9 cellular contexts compared by ENCODE assay signal in genomic region chr6:25961619-25962367, GRCh38. TPM values are rescaled to one million over a fixed set of nuclear protein-coding genes. Genes with fewer than 3 reads are reported as not detected.
DNase-seq lines count a peak whose midpoint lies in the region; ATAC-seq and TF ChIP-seq lines count a peak whose summit lies in the region.
"Had no signal": no experiment of that assay in that cellular context is flagged by ENCODE, and none has a peak within 500 bp of the region (broad histone marks: within the 10 kb centered on the region; RNA-seq: fewer than 3 reads in every experiment).

No MANE protein-coding gene starts in this region.

- H3K4me3 ChIP-seq in cardiac fibroblast (replicated peaks in 1 of 2; ENCODE audit: low read depth in 2 of 2, low read length in 2 of 2): peak overlapping the region; percentile 59 to 71

- ATAC-seq in CD4-positive, alpha-beta T cell (ENCODE audit: poor library complexity): no peak
- ATAC-seq in natural killer cell: no peak

- CTCF ChIA-PET in CD4-positive, alpha-beta T cell (lab: Charles Lee): interaction anchor here (0.8 to 3.4 kb wide), 6 partner anchors 23 to 1557 kb away, joined by 3 to 33 read pairs (median 3); no protein-coding TSS in a partner anchor
- CTCF ChIA-PET in HEK293T (lab: Yijun Ruan, JAX): no interaction called here

- POLR2A ChIA-PET in CD4-positive, alpha-beta T cell (lab: Charles Lee): interaction anchor here (0.6 to 4.5 kb wide), 22 partner anchors 15 to 1932 kb away, joined by 3 to 48 read pairs (median 4); a partner anchor contains a TSS
- POLR2A ChIA-PET in HEK293T (lab: Yijun Ruan, JAX): interaction anchor here (1.2 to 2.7 kb wide), 2 partner anchors 31 to 59 kb away, joined by 3 to 12 read pairs; no protein-coding TSS in a partner anchor

- peaks cover 71% of the 10 kb centered on the region for H3K4me1 Mint-ChIP-seq in CD4-positive, alpha-beta T cell (ENCODE audit: low read depth)
- H3K4me1 Mint-ChIP-seq in IgD-negative memory B cell (peaks cover 50 to 62% (median 51%) of the 10 kb centered on the region in 3 donors), natural killer cell (peaks cover 61 to 65% of the 10 kb centered on the region in 2 donors)

- no peaks in the 10 kb centered on the region for H3K27me3 ChIP-seq in CD4-positive, alpha-beta T cell (ENCODE audit: control insufficient read depth, insufficient read depth, low read length)

- peaks cover 37% of the 10 kb centered on the region for H3K36me3 Mint-ChIP-seq in CD4-positive, alpha-beta T cell (ENCODE audit: low read depth)
- peaks cover 9% of the 10 kb centered on the region for H3K36me3 Mint-ChIP-seq in IgD-negative memory B cell
- peaks cover 5% of the 10 kb centered on the region for H3K36me3 Mint-ChIP-seq in natural killer cell

- no peaks in the 10 kb centered on the region for H3K27me3 Mint-ChIP-seq in CD4-positive, alpha-beta T cell
- H3K27me3 Mint-ChIP-seq in IgD-negative memory B cell (no peaks in the 10 kb centered on the region), natural killer cell (ENCODE audit: low read depth in 2 of 2) (no peaks in the 10 kb centered on the region)

- TF ChIP-seq CTCF in CD4-positive, alpha-beta T cell (IDR thresholded peaks at IDR 0.05): no peak
- TF ChIP-seq CTCF in cardiac fibroblast (IDR thresholded peaks at IDR 0.05; ENCODE audit: low read depth, low read length) (peak; percentile 1), natural killer cell (IDR thresholded peaks at IDR 0.05) (no peak)

- peaks cover 4% of the 10 kb centered on the region for H3K9me3 Mint-ChIP-seq in CD4-positive, alpha-beta T cell
- no peaks in the 10 kb centered on the region for H3K9me3 Mint-ChIP-seq in IgD-negative memory B cell
- peaks cover 0 to 2% of the 10 kb centered on the region in 2 donors for H3K9me3 Mint-ChIP-seq in natural killer cell

- H3K27ac ChIP-seq in CD4-positive, alpha-beta T cell (ENCODE audit: low read depth, low read length): peak overlapping the region; percentile 88

- intact Hi-C loops in CD4-positive, alpha-beta T cell (cut with DNase I, micrococcal nuclease): loop anchor here (2.0 to 5.0 kb wide), 2 partner anchors 29 to 61 kb away; a partner anchor contains a TSS
- intact Hi-C loops in natural killer cell (cut with micrococcal nuclease): loop anchor here (2.0 kb wide), 1 partner anchor 31 kb away; no protein-coding TSS in a partner anchor
- intact Hi-C loops in posterior vena cava (cut with DNase I): no loop called here

- H3K27ac Mint-ChIP-seq in CD4-positive, alpha-beta T cell: peak overlapping the region; percentile 97
- H3K27ac Mint-ChIP-seq in IgD-negative memory B cell: peak overlapping the region; percentile 83 to 99 (median 98)
- H3K27ac Mint-ChIP-seq in natural killer cell: peak overlapping the region; percentile 96 to 99

- H3K4me3 Mint-ChIP-seq in CD4-positive, alpha-beta T cell: peak overlapping the region; percentile 97
- H3K4me3 Mint-ChIP-seq in IgD-negative memory B cell (peak overlapping the region; percentile 92 to 100 (median 98)), natural killer cell (peak overlapping the region; percentile 98)

- no peaks in the 10 kb centered on the region for H3K9me3 ChIP-seq in CD4-positive, alpha-beta T cell (ENCODE audit: control insufficient read depth, low read length)

- no peak for DNase-seq in CD4-positive, alpha-beta T cell
- DNase-seq in cardiac fibroblast (ENCODE audit: low read depth in 2 of 2) (peak in 1 of 2 donors; percentile 7), natural killer cell (no peak), NCI-H2081 (lab: John Stamatoyannopoulos, UW) (no peak), HEK293T (ENCODE audit: extremely low spot score) (no peak), posterior vena cava (ENCODE audit: low spot score) (no peak), A172 (ENCODE audit: low spot score) (no peak)

TF ChIP-seq in HEK293T, 16 proteins besides CTCF, POLR2A, EP300 and RAD21:
- TF ChIP-seq FOXM1 (IDR thresholded peaks at IDR 0.05; ENCODE audit: borderline replicate concordance): no peak
- no peak for TF ChIP-seq ELF4 (IDR thresholded peaks at IDR 0.05)
- no peak for TF ChIP-seq LEF1 (IDR thresholded peaks at IDR 0.05; ENCODE audit: borderline replicate concordance)
- no peak for TF ChIP-seq L3MBTL2 (conservative IDR thresholded peaks at IDR 0.05)
- no peak for TF ChIP-seq SP1 (IDR thresholded peaks at IDR 0.05)
- TF ChIP-seq HDGF (IDR thresholded peaks at IDR 0.05; ENCODE audit: borderline replicate concordance): no peak
- TF ChIP-seq FOXK2 (IDR thresholded peaks at IDR 0.05): no peak
- TF ChIP-seq FOXA1 (IDR thresholded peaks at IDR 0.05): no peak
- no peak for TF ChIP-seq SUZ12 (IDR thresholded peaks at IDR 0.05)
- TF ChIP-seq NFRKB (IDR thresholded peaks at IDR 0.05): no peak
- no peak for TF ChIP-seq TARDBP (IDR thresholded peaks at IDR 0.05)
- TF ChIP-seq CTBP1 (IDR thresholded peaks at IDR 0.05; ENCODE audit: borderline replicate concordance): no peak
- TF ChIP-seq ARNT (IDR thresholded peaks at IDR 0.05): no peak
- TF ChIP-seq BHLHE40 (IDR thresholded peaks at IDR 0.05; ENCODE audit: borderline replicate concordance): no peak
- no peak for TF ChIP-seq ZNF384 (IDR thresholded peaks at IDR 0.05)
- no peak for TF ChIP-seq PKNOX1 (IDR thresholded peaks at IDR 0.05)

RNA-seq across cellular contexts. Expression of gene TRIM38, which starts 0.8 kb away (rescaled TPM):
- total RNA-seq in CD4-positive, alpha-beta T cell: 10 to 100 TPM; 17.0 to 17.5 TPM
- polyA plus RNA-seq in IgD-negative memory B cell: 23.7 TPM
- 10 to 100 TPM; 25.5 to 30.5 (median 27.1) TPM for total RNA-seq in natural killer cell
- 10 to 100 TPM; 13.7 to 13.8 TPM for total RNA-seq in posterior vena cava
- total RNA-seq in A172 (2014; rRNA removed; shearing (Covaris generic)): 5.2 and 6.4 TPM in 2 replicates

RNA-seq across cellular contexts. Expression of gene SLC17A2, which starts 31.3 kb away (rescaled TPM):
- not detected for total RNA-seq in CD4-positive, alpha-beta T cell
- polyA plus RNA-seq in IgD-negative memory B cell: not detected
- not detected for total RNA-seq in natural killer cell
- total RNA-seq in posterior vena cava: not detected
- not detected in 2 replicates for total RNA-seq in A172 (2014; rRNA removed; shearing (Covaris generic))
- total RNA-seq: dermis microvascular lymphatic vessel endothelial cell had no signal

Comparison
In these comparisons a context has a peak if more than half of its experiments do, and no peak if none do; other contexts are left out.
1. intact Hi-C loops: an anchor here in CD4-positive, alpha-beta T cell (2.0 to 5.0 kb wide) and natural killer cell (2.0 kb wide); none called in posterior vena cava.